ENCODE assay signal across 18 cellular contexts in genomic region chr19:40302224-40303011, GRCh38. TPM values are rescaled to one million over a fixed set of nuclear protein-coding genes. Genes with fewer than 3 reads are reported as not detected.
A peak's percentile ranks its signal among the peaks of the same experiment; 100 is the strongest.
DNase-seq lines count a peak whose midpoint lies in the region; ATAC-seq, FAIRE-seq and TF ChIP-seq lines count a peak whose summit lies in the region.
"Had no signal": no experiment of that assay in that cellular context is flagged by ENCODE, and none has a peak within 500 bp of the region (broad histone marks: within the 10 kb centered on the region; RNA-seq: fewer than 3 reads in every experiment).

No MANE protein-coding gene starts in this region.

- no peaks in the 10 kb centered on the region for H3K79me2 ChIP-seq in keratinocyte (ENCODE audit: control insufficient read depth, insufficient read depth, low read length)

- peaks cover 13% of the 10 kb centered on the region for H3K4me1 Mint-ChIP-seq in type B pancreatic cell (ENCODE audit: unreplicated experiment)

- TF ChIP-seq CTCF in bronchial epithelial cell (IDR thresholded peaks at IDR 0.05; ENCODE audit: insufficient read depth, low read length, severe bottlenecking) (no peak), keratinocyte (optimal IDR thresholded peaks at IDR 0.05 in 1 of 3, IDR thresholded peaks at IDR 0.05 in 1 of 3, conservative IDR thresholded peaks at IDR 0.05 in 1 of 3; ENCODE audit: extremely low read depth in 1 of 3, insufficient read depth in 2 of 3, low read length in 3 of 3) (no peak), type B pancreatic cell (conservative IDR thresholded peaks at IDR 0.05) (no peak)

- dilution Hi-C loops in keratinocyte (cut with MboI; ENCODE audit: extremely low pct_ligation_motif_present, low sequenced_read_pairs), result no loop called here

- peak overlapping the region; percentile 10 for H3K9ac ChIP-seq in keratinocyte (ENCODE audit: control insufficient read depth, extremely low read depth, insufficient read depth, low read length)
- H3K9ac ChIP-seq: KMS-11 had no signal

- H3K4me3 ChIP-seq in bronchial epithelial cell (ENCODE audit: low read depth, low read length) (no peak overlapping the region), keratinocyte (ENCODE audit: control insufficient read depth in 2 of 3, extremely low read depth in 1 of 3, insufficient read depth in 2 of 3, low read depth in 1 of 3, low read length in 3 of 3) (peak overlapping the region in 1 of 3 experiments; percentile 1)
- H3K4me3 ChIP-seq: BLaER1 treated with 17β-estradiol and CSF1 and Interleukin-3, amounts not matched to agents 10 nM and 100 nM had no signal

- no peak for FAIRE-seq in bronchial epithelial cell (lab: Jason Lieb, UNC)
- peak; percentile 75 for FAIRE-seq in keratinocyte (lab: Jason Lieb, UNC)
- FAIRE-seq: H1 had no signal

- H3K4me3 Mint-ChIP-seq in type B pancreatic cell, result no peak overlapping the region

- no peaks in the 10 kb centered on the region for H3K36me3 ChIP-seq in bronchial epithelial cell (ENCODE audit: control insufficient read depth, insufficient read depth, low read length)
- no peaks in the 10 kb centered on the region for H3K36me3 ChIP-seq in keratinocyte (ENCODE audit: control insufficient read depth in 2 of 2, extremely low read depth in 1 of 2, insufficient read depth in 2 of 2, low read length in 2 of 2)
- H3K36me3 ChIP-seq: BLaER1 treated with 17β-estradiol and CSF1 and Interleukin-3, amounts not matched to agents 10 nM and 100 nM had no signal

- DNase-seq in NCI-H2171 treated with DMSO at 0.1 percent for 48 hours (lab: John Stamatoyannopoulos, UW) (peak; percentile 36), NCI-H2171 (lab: John Stamatoyannopoulos, UW) (no peak), bronchial epithelial cell (ENCODE audit: low read depth) (peak; percentile 83), keratinocyte (ENCODE audit: low read depth, low spot score) (no peak), type B pancreatic cell (ENCODE audit: extremely low spot score, unreplicated experiment) (no peak), ecto neural progenitor cell (ENCODE audit: low spot score) (no peak)
- DNase-seq: DMS 273 treated with DMSO at 0.1 percent for 48 hours; NCI-H1930; NCI-H524; NK-92 treated with Interleukin-12 subunit alpha and Interleukin-12 subunit beta, amount 100 ng/mL, for 24 hours; PC-3 had no signal

- H2AFZ ChIP-seq in keratinocyte (ENCODE audit: control insufficient read depth, low read length), result peak overlapping the region; percentile 31

- no peaks in the 10 kb centered on the region for H3K36me3 Mint-ChIP-seq in type B pancreatic cell

- no peaks in the 10 kb centered on the region for H3K27me3 Mint-ChIP-seq in type B pancreatic cell

- no peaks in the 10 kb centered on the region for H3K9me1 ChIP-seq in keratinocyte (ENCODE audit: control insufficient read depth, extremely low read depth, insufficient read depth, low read length)

- H3K4me2 ChIP-seq in keratinocyte (ENCODE audit: control insufficient read depth, extremely low read depth, insufficient read depth, low read depth, low read length), result peak overlapping the region; percentile 47
- H3K4me2 ChIP-seq: BLaER1 treated with 17β-estradiol and CSF1 and Interleukin-3, amounts not matched to agents 10 nM and 100 nM; KMS-11 had no signal

- peak overlapping the region; percentile 37 for H3K27ac ChIP-seq in keratinocyte (ENCODE audit: control insufficient read depth, insufficient read depth, low read length)
- H3K27ac ChIP-seq: 22Rv1; BLaER1 treated with 17β-estradiol and CSF1 and Interleukin-3, amounts not matched to agents 10 nM and 100 nM; KMS-11 had no signal

- H3K27me3 ChIP-seq in bronchial epithelial cell (ENCODE audit: control insufficient read depth, insufficient read depth, low read length) (no peaks in the 10 kb centered on the region), keratinocyte (ENCODE audit: control insufficient read depth, extremely low read depth, insufficient read depth, low read length) (no peaks in the 10 kb centered on the region)
- H3K27me3 ChIP-seq: BLaER1 treated with 17β-estradiol and CSF1 and Interleukin-3, amounts not matched to agents 10 nM and 100 nM had no signal

- peak overlapping the region; percentile 89 for H3K27ac Mint-ChIP-seq in type B pancreatic cell

- no peaks in the 10 kb centered on the region for H3K9me3 Mint-ChIP-seq in type B pancreatic cell

- ATAC-seq in GM21390 (IDR thresholded peaks at IDR 0.05; ENCODE audit: unreplicated experiment), result no peak
- no peak for ATAC-seq in GM21825 (IDR thresholded peaks at IDR 0.05; ENCODE audit: unreplicated experiment)
- ATAC-seq: PC-3, Right ventricle myocardium inferior had no signal

- no peaks in the 10 kb centered on the region for H3K9me3 ChIP-seq in keratinocyte (ENCODE audit: control insufficient read depth, low read depth, low read length)
- H3K9me3 ChIP-seq: BLaER1 treated with 17β-estradiol and CSF1 and Interleukin-3, amounts not matched to agents 10 nM and 100 nM had no signal

- peaks cover 25% of the 10 kb centered on the region for H3K4me1 ChIP-seq in keratinocyte (ENCODE audit: control insufficient read depth, extremely low read depth, insufficient read depth, low read length)

- no peaks in the 10 kb centered on the region for H4K20me1 ChIP-seq in keratinocyte (ENCODE audit: control insufficient read depth, extremely low read depth, insufficient read depth, low read length)
- H4K20me1 ChIP-seq: BLaER1 treated with 17β-estradiol and CSF1 and Interleukin-3, amounts not matched to agents 10 nM and 100 nM had no signal

RNA-seq across cellular contexts. Expression of gene AKT2, which starts 17.3 kb away (rescaled TPM):
- total RNA-seq in bronchial epithelial cell (54.8 and 57.9 TPM in 2 replicates), type B pancreatic cell (ENCODE audit: low replicate concordance) (138 and 149 TPM in 2 replicates)
- 95.5 to 142 TPM (median 108 TPM) in 3 replicates for polyA plus RNA-seq in keratinocyte
- 21.2 TPM for polyA plus RNA-seq in keratinocyte (2011; ENCODE audit: low read depth)
- polyA plus RNA-seq in keratinocyte (2011; cell fraction: cytosol; rRNA removed), result 68.9 and 93.3 TPM in 2 replicates
- 125 and 153 TPM in 2 replicates for polyA plus RNA-seq in keratinocyte (2011; cell fraction: nucleus; rRNA removed)
- 43.5 and 101 TPM in 2 replicates for polyA plus RNA-seq in keratinocyte (2012; ENCODE audit: low replicate concordance)
- polyA minus RNA-seq in keratinocyte, result 157 to 260 TPM (median 168 TPM) in 3 replicates
- 129 TPM for polyA minus RNA-seq in keratinocyte (2011; cell fraction: cytosol; rRNA and poly(A)+ RNA removed)
- 46.3 and 65.6 TPM in 2 replicates for polyA minus RNA-seq in keratinocyte (2011; cell fraction: nucleus; rRNA and poly(A)+ RNA removed)

RNA-seq across cellular contexts. Expression of gene C19orf47, which starts 45.8 kb away (rescaled TPM):
- total RNA-seq in bronchial epithelial cell (3.7 and 4.7 TPM in 2 replicates), type B pancreatic cell (ENCODE audit: low replicate concordance) (15.3 and 18.6 TPM in 2 replicates)
- polyA plus RNA-seq in keratinocyte, result 13.3 to 16.0 TPM (median 15.4 TPM) in 3 replicates
- polyA plus RNA-seq in keratinocyte (2011; ENCODE audit: low read depth), result 6.7 TPM
- polyA plus RNA-seq in keratinocyte (2011; cell fraction: cytosol; rRNA removed), result 10.2 and 16.9 TPM in 2 replicates
- 12.7 and 17.7 TPM in 2 replicates for polyA plus RNA-seq in keratinocyte (2011; cell fraction: nucleus; rRNA removed)
- polyA plus RNA-seq in keratinocyte (2012; ENCODE audit: low replicate concordance), result 4.5 and 13.5 TPM in 2 replicates
- polyA minus RNA-seq in keratinocyte, result 29.7 to 50.2 TPM (median 32.6 TPM) in 3 replicates
- 21.5 TPM for polyA minus RNA-seq in keratinocyte (2011; cell fraction: cytosol; rRNA and poly(A)+ RNA removed)
- polyA minus RNA-seq in keratinocyte (2011; cell fraction: nucleus; rRNA and poly(A)+ RNA removed), result 9.4 and 13.0 TPM in 2 replicates

RNA-seq across cellular contexts. Expression of gene PLD3, which starts 46.1 kb away (rescaled TPM):
- total RNA-seq in bronchial epithelial cell (162 and 199 TPM in 2 replicates), type B pancreatic cell (ENCODE audit: low replicate concordance) (234 and 244 TPM in 2 replicates)
- polyA plus RNA-seq in keratinocyte, result 102 to 179 TPM (median 137 TPM) in 3 replicates
- polyA plus RNA-seq in keratinocyte (2011; ENCODE audit: low read depth), result 47.0 TPM
- 87.3 and 199 TPM in 2 replicates for polyA plus RNA-seq in keratinocyte (2011; cell fraction: cytosol; rRNA removed)
- 164 and 247 TPM in 2 replicates for polyA plus RNA-seq in keratinocyte (2011; cell fraction: nucleus; rRNA removed)
- polyA plus RNA-seq in keratinocyte (2012; ENCODE audit: low replicate concordance), result 167 and 189 TPM in 2 replicates
- polyA minus RNA-seq in keratinocyte, result 87.8 to 220 TPM (median 127 TPM) in 3 replicates
- 371 TPM for polyA minus RNA-seq in keratinocyte (2011; cell fraction: cytosol; rRNA and poly(A)+ RNA removed)
- polyA minus RNA-seq in keratinocyte (2011; cell fraction: nucleus; rRNA and poly(A)+ RNA removed), result 163 and 220 TPM in 2 replicates

Comparison
In these comparisons a context has a peak if more than half of its experiments do, and no peak if none do; other contexts are left out.
1. DNase-seq: peak in NCI-H2171 treated with DMSO at 0.1 percent for 48 hours (single experiment) and bronchial epithelial cell (single experiment); none in NCI-H2171 (single experiment), keratinocyte (single experiment), type B pancreatic cell (single experiment) and ecto neural progenitor cell (single experiment).